Comparison of ENCODE assay signal across 8 cellular contexts in genomic region chr21:39387461-39388037, GRCh38. TPM values are rescaled to one million over a fixed set of nuclear protein-coding genes. Genes with fewer than 3 reads are reported as not detected.
DNase-seq lines count a peak whose midpoint lies in the region; ATAC-seq and TF ChIP-seq lines count a peak whose summit lies in the region.

No MANE protein-coding gene starts in this region.

- no peaks in the 10 kb centered on the region for H3K9me3 Mint-ChIP-seq in chondrocyte (ENCODE audit: low read depth)

- no peak for TF ChIP-seq CTCF in chondrocyte (IDR thresholded peaks at IDR 0.05)

- peaks cover 30% of the 10 kb centered on the region for H3K4me1 Mint-ChIP-seq in chondrocyte (ENCODE audit: low read depth)

- no peaks in the 10 kb centered on the region for H3K27me3 Mint-ChIP-seq in chondrocyte (ENCODE audit: low read depth)

- peaks cover 6% of the 10 kb centered on the region for H3K36me3 Mint-ChIP-seq in chondrocyte (ENCODE audit: low read depth)

- ATAC-seq in HG02852 (IDR thresholded peaks at IDR 0.05; ENCODE audit: unreplicated experiment) (peak; percentile 57), GM18519 (IDR thresholded peaks at IDR 0.05; ENCODE audit: low FRiP score, unreplicated experiment) (no peak)

- peak overlapping the region; percentile 91 for H3K27ac Mint-ChIP-seq in chondrocyte (ENCODE audit: unreplicated experiment)

- DNase-seq in Daoy (ENCODE audit: low read depth) (peak; percentile 95), NCI-H460 (ENCODE audit: extremely low read depth, low read depth) (peak; percentile 55), chondrocyte (ENCODE audit: low spot score) (no peak), kidney glomerular epithelial cell (lab: John Stamatoyannopoulos, UW) (peak; percentile 56)
- DNase-seq in activated CD4-positive, alpha-beta T cell treated with anti-CD3 and anti-CD28 coated beads for 24 hours (ENCODE audit: low read depth in 2 of 2): peak; percentile 89
- peak; percentile 94 for DNase-seq in stimulated activated CD4-positive, alpha-beta T cell treated with anti-CD3 and anti-CD28 coated beads, Interleukin-15, amount 100 ng/mL, for 24 hours

- peak overlapping the region; percentile 78 for H3K4me3 Mint-ChIP-seq in chondrocyte (ENCODE audit: unreplicated experiment)

RNA-seq across cellular contexts. Expression of gene HMGN1, which starts 38.7 kb away (rescaled TPM):
- total RNA-seq in Daoy (2014; rRNA removed; shearing (Covaris generic)): 583 and 735 TPM in 2 replicates
- total RNA-seq in NCI-H460 (2014; rRNA removed; shearing (Covaris generic)): 201 and 206 TPM in 2 replicates
- 447 and 481 TPM in 2 replicates for polyA plus RNA-seq in NCI-H460 (2014; cell fraction: nucleus; rRNA removed)
- total RNA-seq in chondrocyte: 218 to 266 TPM (median 230 TPM) in 3 replicates

RNA-seq across cellular contexts. Expression of gene LCA5L, which starts 58.0 kb away (rescaled TPM):
- 0.91 and 6.0 TPM in 2 replicates for total RNA-seq in Daoy (2014; rRNA removed; shearing (Covaris generic))
- total RNA-seq in NCI-H460 (2014; rRNA removed; shearing (Covaris generic)): 2.7 and 3.0 TPM in 2 replicates
- 1.5 and 2.5 TPM in 2 replicates for polyA plus RNA-seq in NCI-H460 (2014; cell fraction: nucleus; rRNA removed)
- 0.56 to 2.4 TPM (median 0.92 TPM) in 3 replicates for total RNA-seq in chondrocyte
